Comparison of ENCODE assay signal across 11 cellular contexts in the genomic region with DNA sequence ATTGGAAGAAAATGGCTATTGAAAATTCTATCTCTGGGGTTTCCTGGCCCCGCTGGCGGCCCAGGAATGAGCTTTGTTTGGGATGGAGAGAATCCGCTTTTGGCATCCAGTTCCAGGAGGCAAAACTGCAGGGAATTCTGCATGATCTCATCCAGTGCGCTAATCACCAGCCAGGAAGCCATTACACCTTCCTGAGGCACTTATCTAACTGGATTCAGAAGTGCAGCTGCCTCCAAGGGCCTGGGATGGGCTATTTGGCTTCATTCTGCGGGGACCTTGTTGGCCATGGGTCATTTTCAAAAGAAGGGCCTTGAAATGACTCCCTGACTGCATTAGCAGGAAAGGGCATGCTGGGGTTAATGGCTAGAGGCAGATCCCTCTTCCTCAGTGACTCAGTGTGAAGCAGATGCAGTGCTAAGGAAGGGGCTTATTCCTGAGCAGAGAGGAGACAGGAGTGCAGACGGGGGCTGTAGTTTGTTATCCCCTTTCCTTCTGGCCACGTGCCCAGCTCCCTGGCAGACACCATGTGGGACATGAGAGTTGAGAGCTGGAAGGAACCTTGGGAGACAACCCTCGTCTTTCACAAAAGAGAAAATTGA.
DNase-seq lines count a peak whose midpoint lies in the region; ATAC-seq and TF ChIP-seq lines count a peak whose summit lies in the region.
"Had no signal": no experiment of that assay in that cellular context is flagged by ENCODE, and none has a peak within 500 bp of the region (broad histone marks: within the 10 kb centered on the region; RNA-seq: fewer than 3 reads in every experiment).

No MANE protein-coding gene starts in this region.

- no peaks in the 10 kb centered on the region for H3K79me2 ChIP-seq in GM23338 (replicated peaks; ENCODE audit: insufficient read depth)

- no peaks in the 10 kb centered on the region for H3K9me3 ChIP-seq in ovary

- H3K27me3 ChIP-seq in GM23338 (ENCODE audit: insufficient read depth) (no peaks in the 10 kb centered on the region), ovary (no peaks in the 10 kb centered on the region)

- no peaks in the 10 kb centered on the region for H3K36me3 ChIP-seq in GM23338 (ENCODE audit: insufficient read depth)
- no peaks in the 10 kb centered on the region for H3K36me3 ChIP-seq in ovary

- no peak overlapping the region for H3K4me2 ChIP-seq in GM23338

- H3K9me2 ChIP-seq in GM23338 (ENCODE audit: insufficient read depth) = 0 out of 2 replicates have a peak, but pooled peaks cover 3% of the 10 kb centered on the region

- H3K36me3 Mint-ChIP-seq in GM23338 (ENCODE audit: low read depth) = no peaks in the 10 kb centered on the region
- H3K36me3 Mint-ChIP-seq in stimulated activated memory B cell treated with anti-CD40 and anti-IgM and Interleukin-4, amounts not matched to agents 10 μg/mL and 1 μg/mL and 100 μg/mL, for 72 hours = no peaks in the 10 kb centered on the region
- H3K36me3 Mint-ChIP-seq: stimulated activated effector memory CD8-positive, alpha-beta T cell treated with anti-CD3 and anti-CD28 coated beads, Interleukin-12 subunit alpha, Interleukin-12 subunit beta, amount 100 ng/mL, for 72 hours had no signal

- ATAC-seq in GM23338 (no peak), GM21786 (IDR thresholded peaks at IDR 0.05; ENCODE audit: unreplicated experiment) (no peak)
- ATAC-seq in stimulated activated memory B cell treated with anti-CD40 and anti-IgM and Interleukin-4, amounts not matched to agents 10 μg/mL and 1 μg/mL and 100 μg/mL, for 72 hours = no peak
- no peak for ATAC-seq in stimulated activated naive CD8-positive, alpha-beta T cell treated with anti-CD3 and anti-CD28 coated beads, Interleukin-15, Interleukin-2, amounts not matched to agents 100 U/mL and 50 U/mL, for 24 hours
- ATAC-seq: stimulated activated effector memory CD8-positive, alpha-beta T cell treated with anti-CD3 and anti-CD28 coated beads, Interleukin-12 subunit alpha, Interleukin-12 subunit beta, amount 100 ng/mL, for 72 hours had no signal

- DNase-seq in GM23338 (ENCODE audit: low spot score) (no peak), NCI-H510A treated with DMSO at 0.1 percent for 48 hours (lab: John Stamatoyannopoulos, UW) (peak; percentile 55), fibroblast of pulmonary artery (ENCODE audit: low read depth) (peak; percentile 62), ovary (peak in 4 of 5 donors; percentile 30 to 52 (median 40)), inferior parietal cortex (ENCODE audit: extremely low spot score) (no peak)
- DNase-seq in stimulated activated naive CD8-positive, alpha-beta T cell treated with anti-CD3 and anti-CD28 coated beads, Interleukin-15, Interleukin-2, amounts not matched to agents 100 U/mL and 50 U/mL, for 24 hours = no peak
- DNase-seq: DND-41 had no signal

- 44 to 56% (median 50%) methylated on average over 8 of the region's 8 CpGs for WGBS in ovary, 3 donors

- H4K20me1 ChIP-seq in GM23338 (replicated peaks; ENCODE audit: insufficient read depth) = no peaks in the 10 kb centered on the region

- H3K27ac ChIP-seq in GM23338 (ENCODE audit: low read depth) (no peak overlapping the region), ovary (peak overlapping the region in 1 of 2 donors; percentile 19)

- H3F3A ChIP-seq in GM23338 (replicated peaks; ENCODE audit: low read depth) = no peaks in the 10 kb centered on the region

- TF ChIP-seq POLR2A in ovary (IDR thresholded peaks at IDR 0.05) = no peak

- no peak overlapping the region for H3K27ac Mint-ChIP-seq in GM23338
- H3K27ac Mint-ChIP-seq in stimulated activated memory B cell treated with anti-CD40 and anti-IgM and Interleukin-4, amounts not matched to agents 10 μg/mL and 1 μg/mL and 100 μg/mL, for 72 hours = no peak overlapping the region
- H3K27ac Mint-ChIP-seq: stimulated activated effector memory CD8-positive, alpha-beta T cell treated with anti-CD3 and anti-CD28 coated beads, Interleukin-12 subunit alpha, Interleukin-12 subunit beta, amount 100 ng/mL, for 72 hours had no signal

- H2AFZ ChIP-seq in GM23338 = peak overlapping the region; percentile 28; the same call in 1 of the 2 replicates

- H3K4me3 ChIP-seq in GM23338 = no peak overlapping the region
- H3K4me3 ChIP-seq in fibroblast of pulmonary artery (replicated peaks; ENCODE audit: low read depth, low read length) = no peak overlapping the region
- no peak overlapping the region for H3K4me3 ChIP-seq in ovary
- H3K4me3 ChIP-seq: skin epidermis had no signal

- peaks cover 4% of the 10 kb centered on the region for H3K27me3 Mint-ChIP-seq in GM23338 (ENCODE audit: insufficient read depth, low read depth, poor library complexity)
- H3K27me3 Mint-ChIP-seq in stimulated activated memory B cell treated with anti-CD40 and anti-IgM and Interleukin-4, amounts not matched to agents 10 μg/mL and 1 μg/mL and 100 μg/mL, for 72 hours = no peaks in the 10 kb centered on the region

- intact Hi-C loops in ovary (cut with DNase I) = no loop called here

- no peak for TF ChIP-seq EP300 in ovary (IDR thresholded peaks at IDR 0.05)

- TF ChIP-seq CTCF in GM23338 (conservative IDR thresholded peaks at IDR 0.05; ENCODE audit: low read depth in 2 of 2) = no peak
- no peak for TF ChIP-seq CTCF in fibroblast of pulmonary artery (IDR thresholded peaks at IDR 0.05; ENCODE audit: low read length, missing control alignments)
- no peak for TF ChIP-seq CTCF in ovary (IDR thresholded peaks at IDR 0.05)

- H3K4me1 ChIP-seq in GM23338 (ENCODE audit: insufficient read depth) (no peaks in the 10 kb centered on the region), ovary (ENCODE audit: insufficient read depth) (peaks cover 2% of the 10 kb centered on the region)

- no peaks in the 10 kb centered on the region for H3K9me3 Mint-ChIP-seq in GM23338
- no peaks in the 10 kb centered on the region for H3K9me3 Mint-ChIP-seq in stimulated activated memory B cell treated with anti-CD40 and anti-IgM and Interleukin-4, amounts not matched to agents 10 μg/mL and 1 μg/mL and 100 μg/mL, for 72 hours
- H3K9me3 Mint-ChIP-seq: stimulated activated effector memory CD8-positive, alpha-beta T cell treated with anti-CD3 and anti-CD28 coated beads, Interleukin-12 subunit alpha, Interleukin-12 subunit beta, amount 100 ng/mL, for 72 hours had no signal

- no peak overlapping the region for H3K4me3 Mint-ChIP-seq in GM23338
- H3K4me3 Mint-ChIP-seq in stimulated activated memory B cell treated with anti-CD40 and anti-IgM and Interleukin-4, amounts not matched to agents 10 μg/mL and 1 μg/mL and 100 μg/mL, for 72 hours = no peak overlapping the region
- H3K4me3 Mint-ChIP-seq: stimulated activated effector memory CD8-positive, alpha-beta T cell treated with anti-CD3 and anti-CD28 coated beads, Interleukin-12 subunit alpha, Interleukin-12 subunit beta, amount 100 ng/mL, for 72 hours had no signal

- peaks cover 25% of the 10 kb centered on the region for H3K4me1 Mint-ChIP-seq in GM23338
- peaks cover 10% of the 10 kb centered on the region for H3K4me1 Mint-ChIP-seq in stimulated activated memory B cell treated with anti-CD40 and anti-IgM and Interleukin-4, amounts not matched to agents 10 μg/mL and 1 μg/mL and 100 μg/mL, for 72 hours

TF ChIP-seq in GM23338, 12 proteins besides CTCF, POLR2A, EP300 and RAD21:
- TF ChIP-seq ZNF331 (CRISPR knock-in tag; IDR thresholded peaks at IDR 0.05; ENCODE audit: low read depth) (no peak), NANOG (IDR thresholded peaks at IDR 0.05; ENCODE audit: borderline replicate concordance) (no peak)
TF ChIP-seq in GM23338: peak in this region for 0.

Comparison
In these comparisons a context has a peak if more than half of its experiments do, and no peak if none do; other contexts are left out.
1. DNase-seq: peak in NCI-H510A treated with DMSO at 0.1 percent for 48 hours (single experiment), fibroblast of pulmonary artery (single experiment) and ovary (4 of 5); none in GM23338 (single experiment), stimulated activated naive CD8-positive, alpha-beta T cell treated with anti-CD3 and anti-CD28 coated beads, Interleukin-15, Interleukin-2, amounts not matched to agents 100 U/mL and 50 U/mL, for 24 hours (single experiment) and inferior parietal cortex (single experiment).